In the genomic region with DNA sequence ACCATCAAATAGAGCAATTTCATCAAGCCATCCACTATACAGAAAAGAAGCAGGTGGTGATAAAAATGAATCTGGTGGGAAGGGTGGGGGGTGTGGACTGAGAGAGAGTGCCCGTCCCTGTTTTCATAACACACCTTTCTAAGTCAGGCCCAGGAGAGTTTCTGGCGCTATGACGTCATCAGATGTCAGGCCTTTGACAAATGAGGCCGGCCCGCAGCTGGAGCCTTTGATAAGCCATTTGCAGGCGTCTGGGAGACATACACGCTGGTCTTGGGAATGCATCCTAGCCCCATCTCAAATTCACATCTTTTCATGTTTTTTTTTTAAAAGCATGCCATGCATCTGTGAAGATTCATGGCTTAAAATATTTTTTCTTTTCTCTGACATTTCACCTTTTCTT, we compare ENCODE assay signal across 1 cellular context.
A peak's percentile ranks its signal among the peaks of the same experiment; 100 is the strongest.
TF ChIP-seq lines count a peak whose summit lies in the region.

No MANE protein-coding gene starts in this region.

TF ChIP-seq in K562, 482 proteins besides CTCF, POLR2A, EP300 and RAD21 (continued from another document and continues in another):
- TF ChIP-seq, protein P1, sequence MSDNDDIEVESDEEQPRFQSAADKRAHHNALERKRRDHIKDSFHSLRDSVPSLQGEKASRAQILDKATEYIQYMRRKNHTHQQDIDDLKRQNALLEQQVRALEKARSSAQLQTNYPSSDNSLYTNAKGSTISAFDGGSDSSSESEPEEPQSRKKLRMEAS (CRISPR knock-in tag; IDR thresholded peaks at IDR 0.05): no peak
- no peak for TF ChIP-seq PPARD (CRISPR knock-in tag; IDR thresholded peaks at IDR 0.05)
- TF ChIP-seq FOXA3 (CRISPR knock-in tag; conservative IDR thresholded peaks at IDR 0.05 in 1 of 2, IDR thresholded peaks at IDR 0.05 in 1 of 2): no peak
- TF ChIP-seq, protein P2, sequence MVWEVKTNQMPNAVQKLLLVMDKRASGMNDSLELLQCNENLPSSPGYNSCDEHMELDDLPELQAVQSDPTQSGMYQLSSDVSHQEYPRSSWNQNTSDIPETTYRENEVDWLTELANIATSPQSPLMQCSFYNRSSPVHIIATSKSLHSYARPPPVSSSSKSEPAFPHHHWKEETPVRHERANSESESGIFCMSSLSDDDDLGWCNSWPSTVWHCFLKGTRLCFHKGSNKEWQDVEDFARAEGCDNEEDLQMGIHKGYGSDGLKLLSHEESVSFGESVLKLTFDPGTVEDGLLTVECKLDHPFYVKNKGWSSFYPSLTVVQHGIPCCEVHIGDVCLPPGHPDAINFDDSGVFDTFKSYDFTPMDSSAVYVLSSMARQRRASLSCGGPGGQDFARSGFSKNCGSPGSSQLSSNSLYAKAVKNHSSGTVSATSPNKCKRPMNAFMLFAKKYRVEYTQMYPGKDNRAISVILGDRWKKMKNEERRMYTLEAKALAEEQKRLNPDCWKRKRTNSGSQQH (CRISPR knock-in tag; IDR thresholded peaks at IDR 0.05): no peak
- TF ChIP-seq, protein P3, sequence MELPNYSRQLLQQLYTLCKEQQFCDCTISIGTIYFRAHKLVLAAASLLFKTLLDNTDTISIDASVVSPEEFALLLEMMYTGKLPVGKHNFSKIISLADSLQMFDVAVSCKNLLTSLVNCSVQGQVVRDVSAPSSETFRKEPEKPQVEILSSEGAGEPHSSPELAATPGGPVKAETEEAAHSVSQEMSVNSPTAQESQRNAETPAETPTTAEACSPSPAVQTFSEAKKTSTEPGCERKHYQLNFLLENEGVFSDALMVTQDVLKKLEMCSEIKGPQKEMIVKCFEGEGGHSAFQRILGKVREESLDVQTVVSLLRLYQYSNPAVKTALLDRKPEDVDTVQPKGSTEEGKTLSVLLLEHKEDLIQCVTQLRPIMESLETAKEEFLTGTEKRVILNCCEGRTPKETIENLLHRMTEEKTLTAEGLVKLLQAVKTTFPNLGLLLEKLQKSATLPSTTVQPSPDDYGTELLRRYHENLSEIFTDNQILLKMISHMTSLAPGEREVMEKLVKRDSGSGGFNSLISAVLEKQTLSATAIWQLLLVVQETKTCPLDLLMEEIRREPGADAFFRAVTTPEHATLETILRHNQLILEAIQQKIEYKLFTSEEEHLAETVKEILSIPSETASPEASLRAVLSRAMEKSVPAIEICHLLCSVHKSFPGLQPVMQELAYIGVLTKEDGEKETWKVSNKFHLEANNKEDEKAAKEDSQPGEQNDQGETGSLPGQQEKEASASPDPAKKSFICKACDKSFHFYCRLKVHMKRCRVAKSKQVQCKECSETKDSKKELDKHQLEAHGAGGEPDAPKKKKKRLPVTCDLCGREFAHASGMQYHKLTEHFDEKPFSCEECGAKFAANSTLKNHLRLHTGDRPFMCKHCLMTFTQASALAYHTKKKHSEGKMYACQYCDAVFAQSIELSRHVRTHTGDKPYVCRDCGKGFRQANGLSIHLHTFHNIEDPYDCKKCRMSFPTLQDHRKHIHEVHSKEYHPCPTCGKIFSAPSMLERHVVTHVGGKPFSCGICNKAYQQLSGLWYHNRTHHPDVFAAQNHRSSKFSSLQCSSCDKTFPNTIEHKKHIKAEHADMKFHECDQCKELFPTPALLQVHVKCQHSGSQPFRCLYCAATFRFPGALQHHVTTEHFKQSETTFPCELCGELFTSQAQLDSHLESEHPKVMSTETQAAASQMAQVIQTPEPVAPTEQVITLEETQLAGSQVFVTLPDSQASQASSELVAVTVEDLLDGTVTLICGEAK (IDR thresholded peaks at IDR 0.05): no peak
- TF ChIP-seq, protein P3 (CRISPR knock-in tag; IDR thresholded peaks at IDR 0.05): no peak
- no peak for TF ChIP-seq RHOXF2B (CRISPR knock-in tag; conservative IDR thresholded peaks at IDR 0.05)
- TF ChIP-seq RBM39 (optimal IDR thresholded peaks at IDR 0.05; ENCODE audit: low read depth, low read length): no peak
- TF ChIP-seq, protein P4, sequence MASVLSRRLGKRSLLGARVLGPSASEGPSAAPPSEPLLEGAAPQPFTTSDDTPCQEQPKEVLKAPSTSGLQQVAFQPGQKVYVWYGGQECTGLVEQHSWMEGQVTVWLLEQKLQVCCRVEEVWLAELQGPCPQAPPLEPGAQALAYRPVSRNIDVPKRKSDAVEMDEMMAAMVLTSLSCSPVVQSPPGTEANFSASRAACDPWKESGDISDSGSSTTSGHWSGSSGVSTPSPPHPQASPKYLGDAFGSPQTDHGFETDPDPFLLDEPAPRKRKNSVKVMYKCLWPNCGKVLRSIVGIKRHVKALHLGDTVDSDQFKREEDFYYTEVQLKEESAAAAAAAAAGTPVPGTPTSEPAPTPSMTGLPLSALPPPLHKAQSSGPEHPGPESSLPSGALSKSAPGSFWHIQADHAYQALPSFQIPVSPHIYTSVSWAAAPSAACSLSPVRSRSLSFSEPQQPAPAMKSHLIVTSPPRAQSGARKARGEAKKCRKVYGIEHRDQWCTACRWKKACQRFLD (CRISPR knock-in tag; IDR thresholded peaks at IDR 0.05): peak; percentile 80; the same call in 1 of the 2 replicates
- TF ChIP-seq ERF (CRISPR knock-in tag; IDR thresholded peaks at IDR 0.05): no peak
- no peak for TF ChIP-seq BCL6 (CRISPR knock-in tag; IDR thresholded peaks at IDR 0.05)
- no peak for TF ChIP-seq CSDE1 (IDR thresholded peaks at IDR 0.05)
- no peak for TF ChIP-seq ZNF274 (IDR thresholded peaks at IDR 0.05; ENCODE audit: borderline replicate concordance, low read depth, low read length)
- no peak for TF ChIP-seq ILF3 (IDR thresholded peaks at IDR 0.05; ENCODE audit: borderline replicate concordance)
- no peak for TF ChIP-seq ESRRA (IDR thresholded peaks at IDR 0.05; ENCODE audit: borderline replicate concordance, low read depth)
- TF ChIP-seq CCNT2 (IDR thresholded peaks at IDR 0.05; ENCODE audit: borderline replicate concordance, extremely low read depth, insufficient read length, low read depth, low read length): no peak
- 0 out of 2 replicates have a peak, but pooled peaks have one; percentile 53 for TF ChIP-seq DMBX1 (CRISPR knock-in tag; IDR thresholded peaks at IDR 0.05; ENCODE audit: borderline replicate concordance)
- no peak for TF ChIP-seq SP1 (CRISPR knock-in tag; IDR thresholded peaks at IDR 0.05)
- TF ChIP-seq NR2C1 (IDR thresholded peaks at IDR 0.05): no peak
- no peak for TF ChIP-seq NR2C1 (tag; IDR thresholded peaks at IDR 0.05)
- TF ChIP-seq GABPB1 (CRISPR knock-in tag; IDR thresholded peaks at IDR 0.05): no peak
- TF ChIP-seq ZBED1 (IDR thresholded peaks at IDR 0.05): no peak
- TF ChIP-seq, protein P5, sequence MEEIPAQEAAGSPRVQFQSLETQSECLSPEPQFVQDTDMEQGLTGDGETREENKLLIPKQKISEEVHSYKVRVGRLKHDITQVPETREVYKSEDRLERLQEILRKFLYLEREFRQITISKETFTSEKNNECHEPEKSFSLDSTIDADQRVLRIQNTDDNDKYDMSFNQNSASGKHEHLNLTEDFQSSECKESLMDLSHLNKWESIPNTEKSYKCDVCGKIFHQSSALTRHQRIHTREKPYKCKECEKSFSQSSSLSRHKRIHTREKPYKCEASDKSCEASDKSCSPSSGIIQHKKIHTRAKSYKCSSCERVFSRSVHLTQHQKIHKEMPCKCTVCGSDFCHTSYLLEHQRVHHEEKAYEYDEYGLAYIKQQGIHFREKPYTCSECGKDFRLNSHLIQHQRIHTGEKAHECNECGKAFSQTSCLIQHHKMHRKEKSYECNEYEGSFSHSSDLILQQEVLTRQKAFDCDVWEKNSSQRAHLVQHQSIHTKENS (CRISPR knock-in tag; IDR thresholded peaks at IDR 0.05): no peak
- TF ChIP-seq HEY1 (CRISPR knock-in tag; IDR thresholded peaks at IDR 0.05; ENCODE audit: borderline replicate concordance): no peak
- no peak for TF ChIP-seq CHD2 (IDR thresholded peaks at IDR 0.05; ENCODE audit: low read depth, low read length)
- TF ChIP-seq KDM4B (IDR thresholded peaks at IDR 0.05; ENCODE audit: borderline replicate concordance in 2 of 2, low read depth in 1 of 2): no peak
- TF ChIP-seq SMARCB1 (IDR thresholded peaks at IDR 0.05; ENCODE audit: insufficient read length, low read depth): no peak
- TF ChIP-seq KDM5B (IDR thresholded peaks at IDR 0.05; ENCODE audit: insufficient replicate concordance, low read depth, low read length): no peak
- TF ChIP-seq ZNF217 (CRISPR knock-in tag; IDR thresholded peaks at IDR 0.05): no peak
- TF ChIP-seq CXXC5 (CRISPR knock-in tag; IDR thresholded peaks at IDR 0.05): peak; percentile 81
- TF ChIP-seq, protein P6, sequence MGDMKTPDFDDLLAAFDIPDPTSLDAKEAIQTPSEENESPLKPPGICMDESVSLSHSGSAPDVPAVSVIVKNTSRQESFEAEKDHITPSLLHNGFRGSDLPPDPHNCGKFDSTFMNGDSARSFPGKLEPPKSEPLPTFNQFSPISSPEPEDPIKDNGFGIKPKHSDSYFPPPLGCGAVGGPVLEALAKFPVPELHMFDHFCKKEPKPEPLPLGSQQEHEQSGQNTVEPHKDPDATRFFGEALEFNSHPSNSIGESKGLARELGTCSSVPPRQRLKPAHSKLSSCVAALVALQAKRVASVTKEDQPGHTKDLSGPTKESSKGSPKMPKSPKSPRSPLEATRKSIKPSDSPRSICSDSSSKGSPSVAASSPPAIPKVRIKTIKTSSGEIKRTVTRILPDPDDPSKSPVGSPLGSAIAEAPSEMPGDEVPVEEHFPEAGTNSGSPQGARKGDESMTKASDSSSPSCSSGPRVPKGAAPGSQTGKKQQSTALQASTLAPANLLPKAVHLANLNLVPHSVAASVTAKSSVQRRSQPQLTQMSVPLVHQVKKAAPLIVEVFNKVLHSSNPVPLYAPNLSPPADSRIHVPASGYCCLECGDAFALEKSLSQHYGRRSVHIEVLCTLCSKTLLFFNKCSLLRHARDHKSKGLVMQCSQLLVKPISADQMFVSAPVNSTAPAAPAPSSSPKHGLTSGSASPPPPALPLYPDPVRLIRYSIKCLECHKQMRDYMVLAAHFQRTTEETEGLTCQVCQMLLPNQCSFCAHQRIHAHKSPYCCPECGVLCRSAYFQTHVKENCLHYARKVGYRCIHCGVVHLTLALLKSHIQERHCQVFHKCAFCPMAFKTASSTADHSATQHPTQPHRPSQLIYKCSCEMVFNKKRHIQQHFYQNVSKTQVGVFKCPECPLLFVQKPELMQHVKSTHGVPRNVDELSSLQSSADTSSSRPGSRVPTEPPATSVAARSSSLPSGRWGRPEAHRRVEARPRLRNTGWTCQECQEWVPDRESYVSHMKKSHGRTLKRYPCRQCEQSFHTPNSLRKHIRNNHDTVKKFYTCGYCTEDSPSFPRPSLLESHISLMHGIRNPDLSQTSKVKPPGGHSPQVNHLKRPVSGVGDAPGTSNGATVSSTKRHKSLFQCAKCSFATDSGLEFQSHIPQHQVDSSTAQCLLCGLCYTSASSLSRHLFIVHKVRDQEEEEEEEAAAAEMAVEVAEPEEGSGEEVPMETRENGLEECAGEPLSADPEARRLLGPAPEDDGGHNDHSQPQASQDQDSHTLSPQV (IDR thresholded peaks at IDR 0.05): no peak
- TF ChIP-seq GATA2 (CRISPR knock-in tag; IDR thresholded peaks at IDR 0.05): peak; percentile 89
- TF ChIP-seq CBFA2T3 (IDR thresholded peaks at IDR 0.05): peak; percentile 94
- no peak for TF ChIP-seq ZNF124 (CRISPR knock-in tag; IDR thresholded peaks at IDR 0.05)
- TF ChIP-seq, protein P7, sequence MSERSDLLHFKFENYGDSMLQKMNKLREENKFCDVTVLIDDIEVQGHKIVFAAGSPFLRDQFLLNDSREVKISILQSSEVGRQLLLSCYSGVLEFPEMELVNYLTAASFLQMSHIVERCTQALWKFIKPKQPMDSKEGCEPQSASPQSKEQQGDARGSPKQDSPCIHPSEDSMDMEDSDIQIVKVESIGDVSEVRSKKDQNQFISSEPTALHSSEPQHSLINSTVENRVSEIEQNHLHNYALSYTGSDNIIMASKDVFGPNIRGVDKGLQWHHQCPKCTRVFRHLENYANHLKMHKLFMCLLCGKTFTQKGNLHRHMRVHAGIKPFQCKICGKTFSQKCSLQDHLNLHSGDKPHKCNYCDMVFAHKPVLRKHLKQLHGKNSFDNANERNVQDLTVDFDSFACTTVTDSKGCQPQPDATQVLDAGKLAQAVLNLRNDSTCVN (CRISPR knock-in tag; IDR thresholded peaks at IDR 0.05): no peak
- no peak for TF ChIP-seq ELF4 (CRISPR knock-in tag; IDR thresholded peaks at IDR 0.05)
- TF ChIP-seq KAT2B (IDR thresholded peaks at IDR 0.05; ENCODE audit: low read depth, low read length): no peak
- TF ChIP-seq NONO (IDR thresholded peaks at IDR 0.05; ENCODE audit: low read depth in 2 of 2, low read length in 1 of 2): no peak
- TF ChIP-seq PTBP1 (IDR thresholded peaks at IDR 0.05; ENCODE audit: low read depth, low read length): no peak
- TF ChIP-seq SRF (CRISPR knock-in tag; IDR thresholded peaks at IDR 0.05): no peak
- TF ChIP-seq PHB2 (IDR thresholded peaks at IDR 0.05; ENCODE audit: low read depth): peak; percentile 56; the same call in 1 of the 2 replicates
- no peak for TF ChIP-seq ZNF408 (CRISPR knock-in tag; IDR thresholded peaks at IDR 0.05; ENCODE audit: low read depth)
- TF ChIP-seq SOX6 (IDR thresholded peaks at IDR 0.05): peak; percentile 68
